Comparison of ENCODE assay signal across 9 cellular contexts in the genomic region with DNA sequence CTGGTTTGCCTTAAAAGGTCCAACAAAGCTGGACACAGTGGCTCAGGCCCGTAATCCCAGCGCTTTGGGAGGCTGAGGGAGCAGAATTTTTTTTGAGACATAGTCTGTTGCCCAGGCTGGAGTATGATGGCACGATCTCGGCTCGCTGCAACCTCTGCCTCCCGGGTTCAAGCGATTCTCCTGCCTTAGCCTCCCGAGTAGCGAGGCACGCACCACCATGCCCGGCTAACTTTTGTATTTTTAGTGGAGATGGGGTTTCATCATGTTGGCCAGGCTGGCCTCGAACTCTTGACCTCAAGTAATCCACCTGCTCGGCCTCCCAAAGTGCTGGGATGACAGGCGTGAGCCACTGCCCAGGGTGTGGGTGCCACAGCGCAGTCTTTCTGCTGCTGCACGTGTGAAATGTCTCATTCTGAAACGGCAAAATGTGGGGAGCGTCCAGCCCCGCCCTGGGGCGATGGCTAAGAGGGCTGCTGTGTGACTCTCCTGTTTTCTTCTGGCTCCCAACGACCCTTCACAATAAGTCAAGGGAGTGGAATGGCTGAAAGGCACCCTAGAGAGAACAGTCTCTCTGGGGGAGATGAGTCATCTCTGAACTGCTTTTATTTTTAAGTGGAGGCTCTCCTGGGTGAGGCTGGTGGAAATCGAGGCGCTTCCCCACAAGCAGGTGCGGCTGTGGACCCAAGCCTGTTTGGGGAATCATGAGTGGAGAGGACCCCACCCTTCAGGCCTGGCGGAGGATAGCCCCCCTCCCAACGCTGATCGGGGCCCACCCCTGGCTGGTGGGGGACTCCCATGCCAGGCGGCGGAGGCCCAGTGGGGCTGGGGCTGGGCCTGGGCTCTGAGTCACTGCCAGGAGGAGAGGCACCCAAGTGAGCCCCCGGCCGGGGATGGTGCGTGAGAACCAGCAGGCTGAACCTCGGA. TPM values are rescaled to one million over a fixed set of nuclear protein-coding genes. Genes with fewer than 3 reads are reported as not detected.
DNase-seq lines count a peak whose midpoint lies in the region; ATAC-seq, FAIRE-seq and TF ChIP-seq lines count a peak whose summit lies in the region.
"Had no signal": no experiment of that assay in that cellular context is flagged by ENCODE, and none has a peak within 500 bp of the region (broad histone marks: within the 10 kb centered on the region; RNA-seq: fewer than 3 reads in every experiment).

No MANE protein-coding gene starts in this region.

- ATAC-seq in GM19455 (IDR thresholded peaks at IDR 0.05; ENCODE audit: unreplicated experiment), result peak; percentile 71
- peak; percentile 86 for ATAC-seq in HG03432 (IDR thresholded peaks at IDR 0.05; ENCODE audit: unreplicated experiment)

- DNase-seq in GM12864 (ENCODE audit: low read depth) (peak; percentile 76), myocyte (ENCODE audit: low read depth) (peak; percentile 39), frontal cortex (ENCODE audit: low spot score in 2 of 2) (no peak), AML-193 (lab: John Stamatoyannopoulos, UW) (no peak), NCI-H446 treated with DMSO at 0.1 percent for 48 hours (lab: John Stamatoyannopoulos, UW) (no peak)
- peak; percentile 62 to 70 for DNase-seq in activated CD4-positive, alpha-beta T cell treated with anti-CD3 and anti-CD28 coated beads, Interleukin-2, amount 50 U/mL, for 48 hours

- H3K4me3 ChIP-seq in GM12864 (ENCODE audit: low read depth, low read length), result no peak overlapping the region; the same call in 1 of the 2 replicates
- H3K4me3 ChIP-seq: heart right ventricle had no signal

- TF ChIP-seq CTCF in GM12864 (IDR thresholded peaks at IDR 0.05; ENCODE audit: low read depth, low read length, missing control alignments), result no peak

- no peak for FAIRE-seq in frontal cortex (lab: Jason Lieb, UNC)

RNA-seq across cellular contexts. Expression of gene ADAP1, which starts 18.1 kb away (rescaled TPM):
- total RNA-seq in myocyte (0.56 and 1.6 TPM in 2 replicates), frontal cortex (33.8 TPM)
- 0.28 TPM for polyA plus RNA-seq in myocyte (2012)

RNA-seq across cellular contexts. Expression of gene COX19, which starts 39.0 kb away (rescaled TPM):
- 11.5 and 14.8 TPM in 2 replicates for total RNA-seq in myocyte
- 8.1 TPM for polyA plus RNA-seq in myocyte (2012)
- total RNA-seq in frontal cortex, result 13.9 TPM

RNA-seq across cellular contexts. Expression of gene CYP2W1, which starts 46.6 kb away (rescaled TPM):
- total RNA-seq in myocyte, result not detected in 2 replicates
- 0.11 TPM for polyA plus RNA-seq in myocyte (2012)
- total RNA-seq in frontal cortex, result not detected
- total RNA-seq: heart right ventricle had no signal
- polyA plus RNA-seq: heart right ventricle had no signal

Comparison
In these comparisons a context has a peak if more than half of its experiments do, and no peak if none do; other contexts are left out.
1. DNase-seq: peak in GM12864 (single experiment), activated CD4-positive, alpha-beta T cell treated with anti-CD3 and anti-CD28 coated beads, Interleukin-2, amount 50 U/mL, for 48 hours (2 of 2) and myocyte (single experiment); none in frontal cortex (0 of 2), AML-193 (0 of 2) and NCI-H446 treated with DMSO at 0.1 percent for 48 hours (single experiment).
2. RNA of gene ADAP1, which starts 18.1 kb away (total RNA-seq): 33.8 TPM in frontal cortex (single experiment); 0.56 to 1.6 TPM in myocyte; every median in the first group is over 10 times any median in the second.